ENCODE assay signal across 11 cellular contexts in genomic region chr16:15440852-15441251, GRCh38. TPM values are rescaled to one million over a fixed set of nuclear protein-coding genes. Genes with fewer than 3 reads are reported as not detected.
DNase-seq lines count a peak whose midpoint lies in the region; ATAC-seq and TF ChIP-seq lines count a peak whose summit lies in the region.
"Had no signal": no experiment of that assay in that cellular context is flagged by ENCODE, and none has a peak within 500 bp of the region (broad histone marks: within the 10 kb centered on the region; RNA-seq: fewer than 3 reads in every experiment).

No MANE protein-coding gene starts in this region.

- H3K4me1 Mint-ChIP-seq in activated naive CD8-positive, alpha-beta T cell treated with anti-CD3 and anti-CD28 coated beads, Interleukin-2, amount 50 U/mL, for 24 hours = peaks cover 35% of the 10 kb centered on the region

- peak overlapping the region; percentile 34 for H3K27ac Mint-ChIP-seq in activated naive CD8-positive, alpha-beta T cell treated with anti-CD3 and anti-CD28 coated beads, Interleukin-2, amount 50 U/mL, for 24 hours

- H3K27me3 Mint-ChIP-seq in activated naive CD8-positive, alpha-beta T cell treated with anti-CD3 and anti-CD28 coated beads, Interleukin-2, amount 50 U/mL, for 24 hours = peaks cover 3% of the 10 kb centered on the region

- peaks cover 21% of the 10 kb centered on the region for H3K36me3 Mint-ChIP-seq in activated naive CD8-positive, alpha-beta T cell treated with anti-CD3 and anti-CD28 coated beads, Interleukin-2, amount 50 U/mL, for 24 hours (ENCODE audit: low read depth)

- peaks cover 9% of the 10 kb centered on the region for H3K9me3 Mint-ChIP-seq in activated naive CD8-positive, alpha-beta T cell treated with anti-CD3 and anti-CD28 coated beads, Interleukin-2, amount 50 U/mL, for 24 hours

- H3K4me3 ChIP-seq in fibroblast of villous mesenchyme (ENCODE audit: low read depth, low read length) = no peak overlapping the region
- H3K4me3 ChIP-seq: esophagus squamous epithelium had no signal

- peak; percentile 8 for DNase-seq in DMS 273 (lab: John Stamatoyannopoulos, UW; ENCODE audit: unreplicated experiment)
- no peak for DNase-seq in DMS 273 treated with DMSO at 0.1 percent for 48 hours (lab: John Stamatoyannopoulos, UW)
- no peak for DNase-seq in activated naive CD8-positive, alpha-beta T cell treated with anti-CD3 and anti-CD28 coated beads, Interleukin-2, amount 50 U/mL, for 24 hours
- DNase-seq in fibroblast of villous mesenchyme (ENCODE audit: low read depth) = peak; percentile 56
- DNase-seq in stromal cell of bone marrow (ENCODE audit: low read depth) = peak; percentile 38
- no peak for DNase-seq in NCI-H345 (lab: John Stamatoyannopoulos, UW)
- no peak for DNase-seq in foreskin melanocyte
- DNase-seq: esophagus squamous epithelium; NCI-H2107; stimulated activated CD4-positive, alpha-beta T cell treated with anti-CD3 and anti-CD28 coated beads, Interleukin-1b, Interleukin-23, amount 100 ng/mL, for 48 hours had no signal

- ATAC-seq in activated naive CD8-positive, alpha-beta T cell treated with anti-CD3 and anti-CD28 coated beads, Interleukin-2, amount 50 U/mL, for 24 hours = peak; percentile 85
- ATAC-seq in GM21723 (IDR thresholded peaks at IDR 0.05; ENCODE audit: unreplicated experiment) = no peak

- no peak overlapping the region for H3K4me3 Mint-ChIP-seq in activated naive CD8-positive, alpha-beta T cell treated with anti-CD3 and anti-CD28 coated beads, Interleukin-2, amount 50 U/mL, for 24 hours

- TF ChIP-seq CTCF in fibroblast of villous mesenchyme (IDR thresholded peaks at IDR 0.05; ENCODE audit: insufficient read depth, low read depth, low read length) = no peak

RNA-seq across cellular contexts. Expression of gene BMERB1, which starts 6.5 kb away (rescaled TPM):
- total RNA-seq in fibroblast of villous mesenchyme = 37.4 and 44.0 TPM in 2 replicates

RNA-seq across cellular contexts. Expression of gene MPV17L, which starts 45.3 kb away (rescaled TPM):
- 0.64 and 1.3 TPM in 2 replicates for total RNA-seq in fibroblast of villous mesenchyme

Comparison
In these comparisons a context has a peak if more than half of its experiments do, and no peak if none do; other contexts are left out.
1. DNase-seq: peak in DMS 273 (single experiment), fibroblast of villous mesenchyme (single experiment) and stromal cell of bone marrow (single experiment); none in DMS 273 treated with DMSO at 0.1 percent for 48 hours (single experiment), activated naive CD8-positive, alpha-beta T cell treated with anti-CD3 and anti-CD28 coated beads, Interleukin-2, amount 50 U/mL, for 24 hours (single experiment), NCI-H345 (single experiment) and foreskin melanocyte (single experiment).